In genomic region chr20:45410887-45411286, GRCh38 we compare ENCODE assay signal across 30 cellular contexts. TPM values are rescaled to one million over a fixed set of nuclear protein-coding genes. Genes with fewer than 3 reads are reported as not detected.
DNase-seq lines count a peak whose midpoint lies in the region; ATAC-seq, FAIRE-seq and TF ChIP-seq lines count a peak whose summit lies in the region.
"Had no signal": no experiment of that assay in that cellular context is flagged by ENCODE, and none has a peak within 500 bp of the region (broad histone marks: within the 10 kb centered on the region; RNA-seq: fewer than 3 reads in every experiment).

No MANE protein-coding gene starts in this region.

- H3K27me3 Mint-ChIP-seq in WTC11 (ENCODE audit: low read depth) = no peaks in the 10 kb centered on the region
- H3K27me3 Mint-ChIP-seq: activated naive CD8-positive, alpha-beta T cell treated with anti-CD3 and anti-CD28 coated beads, Interleukin-2, amount 10 ng/mL, durations not matched to agents 7 days and 5 days; T-helper 17 cell had no signal

- H3K4me3 ChIP-seq in heart right ventricle (peak overlapping the region in 2 of 10 donors; percentile 52 to 96), mucosa of descending colon (no peak overlapping the region)
- H3K4me3 ChIP-seq: SK-N-MC, spleen, tibial nerve had no signal

- CTCF ChIA-PET in WTC11 (lab: Charles Lee) = interaction anchor here (0.7 to 2.4 kb wide), 3 partner anchors 26 to 85 kb away, joined by 4 to 13 read pairs (median 6); no protein-coding TSS in a partner anchor

- H3K4me3 Mint-ChIP-seq in WTC11 = no peak overlapping the region
- H3K4me3 Mint-ChIP-seq: activated naive CD8-positive, alpha-beta T cell treated with anti-CD3 and anti-CD28 coated beads, Interleukin-2, amount 10 ng/mL, durations not matched to agents 7 days and 5 days; T-helper 17 cell had no signal

- DNase-seq in heart right ventricle = peak in 1 of 2 donors; percentile 32
- DNase-seq in left ventricle myocardium superior = no peak
- DNase-seq in WTC11 (ENCODE audit: low spot score) = no peak
- DNase-seq in mucosa of descending colon = peak in 1 of 3 donors; percentile 52
- DNase-seq in frontal cortex (ENCODE audit: low spot score in 2 of 2) = no peak
- no peak for DNase-seq in ureter (ENCODE audit: low spot score)
- DNase-seq: activated naive CD8-positive, alpha-beta T cell treated with anti-CD3 and anti-CD28 coated beads, Interleukin-2, amount 10 ng/mL, durations not matched to agents 7 days and 5 days; BE2C; glutamatergic neuron; NCI-H1436; NCI-H510A; spleen; stimulated activated CD4-positive, alpha-beta T cell treated with anti-CD3 and anti-CD28 coated beads, Interleukin-4, amount 100 ng/mL, for 24 hours; stimulated activated naive CD4-positive, alpha-beta T cell treated with Interleukin-2 at 50 U/mL for 16 hours; T-helper 17 cell; WERI-Rb-1 had no signal

- FAIRE-seq in frontal cortex (lab: Jason Lieb, UNC) = no peak
- FAIRE-seq: A204.1, colon, H54 had no signal

- 44 to 58% methylated on average over 8 of the region's 8 CpGs for WGBS in heart right ventricle, 2 donors

- peaks cover 0 to 11% (median 0%) of the 10 kb centered on the region in 7 donors for H3K27me3 ChIP-seq in heart right ventricle
- H3K27me3 ChIP-seq: tibial nerve had no signal

- H3K27ac Mint-ChIP-seq in WTC11 = peak overlapping the region; percentile 87; the same call in 1 of the 2 replicates
- H3K27ac Mint-ChIP-seq: activated naive CD8-positive, alpha-beta T cell treated with anti-CD3 and anti-CD28 coated beads, Interleukin-2, amount 10 ng/mL, durations not matched to agents 7 days and 5 days; activated T-helper 2 cell treated with anti-CD3 and anti-CD28 coated beads, Interferon-gamma antibody, Interleukin-2, Interleukin-4, amounts not matched to agents 10 μg/mL and 5 μg/mL and 100 μg/mL, durations not matched to agents 14 hours and 24 hours and 36 hours; T-helper 17 cell had no signal

- peaks cover 12% of the 10 kb centered on the region for H3K36me3 Mint-ChIP-seq in WTC11

- POLR2A ChIA-PET in WTC11 (lab: Charles Lee) = no interaction called here

- no peaks in the 10 kb centered on the region for H3K9me3 Mint-ChIP-seq in WTC11
- H3K9me3 Mint-ChIP-seq: activated naive CD8-positive, alpha-beta T cell treated with anti-CD3 and anti-CD28 coated beads, Interleukin-2, amount 10 ng/mL, durations not matched to agents 7 days and 5 days; activated T-helper 2 cell treated with anti-CD3 and anti-CD28 coated beads, Interferon-gamma antibody, Interleukin-2, Interleukin-4, amounts not matched to agents 10 μg/mL and 5 μg/mL and 100 μg/mL, durations not matched to agents 14 hours and 24 hours and 36 hours had no signal

- peaks cover 0 to 49% (median 24%) of the 10 kb centered on the region in 9 donors for H3K36me3 ChIP-seq in heart right ventricle
- no peaks in the 10 kb centered on the region for H3K36me3 ChIP-seq in mucosa of descending colon (ENCODE audit: low read depth)

- H3K4me1 Mint-ChIP-seq in WTC11 = peaks cover 16% of the 10 kb centered on the region

- H3K9me3 ChIP-seq in heart right ventricle = no peaks in the 10 kb centered on the region
- H3K9me3 ChIP-seq in mucosa of descending colon = no peaks in the 10 kb centered on the region
- H3K9me3 ChIP-seq: BE2C, spleen, tibial nerve had no signal

- intact Hi-C loops in heart right ventricle (cut with DNase I) (no loop called here), left ventricle myocardium superior (cut with micrococcal nuclease) (no loop called here), mucosa of descending colon (cut with DNase I, micrococcal nuclease) (no loop called here)

- no peak for ATAC-seq in heart right ventricle
- no peak for ATAC-seq in left ventricle myocardium superior
- no peak for ATAC-seq in WTC11
- ATAC-seq in mucosa of descending colon = peak; percentile 41
- ATAC-seq in HG03139 (IDR thresholded peaks at IDR 0.05; ENCODE audit: unreplicated experiment) = no peak
- ATAC-seq: left lobe of liver, T-helper 17 cell had no signal

- H3K4me1 ChIP-seq in heart right ventricle (peaks cover 0 to 55% (median 40%) of the 10 kb centered on the region in 9 donors), mucosa of descending colon (ENCODE audit: low read depth) (peaks cover 51% of the 10 kb centered on the region)
- H3K4me1 ChIP-seq: BE2C had no signal

- TF ChIP-seq CTCF in heart right ventricle (IDR thresholded peaks at IDR 0.05) (no peak), WTC11 (IDR thresholded peaks at IDR 0.05) (no peak), mucosa of descending colon (IDR thresholded peaks at IDR 0.05) (no peak)

- H3K27ac ChIP-seq in heart right ventricle = peak overlapping the region; percentile 54 to 100 (median 94)
- H3K27ac ChIP-seq in temporal lobe (ENCODE audit: low read depth, low read length) = peak overlapping the region; percentile 77
- H3K27ac ChIP-seq: SK-N-MC, spleen, tibial nerve, WERI-Rb-1 had no signal

TF ChIP-seq in WTC11, 78 proteins besides CTCF, POLR2A, EP300 and RAD21:
- TF ChIP-seq OVOL2 (CRISPR knock-in tag; IDR thresholded peaks at IDR 0.05; ENCODE audit: borderline replicate concordance) = no peak
- no peak for TF ChIP-seq CBFB (CRISPR knock-in tag; IDR thresholded peaks at IDR 0.05; ENCODE audit: low read depth)
- TF ChIP-seq ZNF232 (CRISPR knock-in tag; IDR thresholded peaks at IDR 0.05) = no peak

RNA-seq across cellular contexts. Expression of gene DBNDD2, which starts 2.8 kb away (rescaled TPM):
- total RNA-seq in heart right ventricle (100 to 1,000 TPM; 284 to 676 (median 334) TPM), left ventricle myocardium superior (339 TPM), WTC11 (2021) (58.7 to 65.8 TPM (median 61.1 TPM) in 3 replicates), mucosa of descending colon (100 to 1,000 TPM; 108 to 125 (median 124) TPM), temporal lobe (7.4 TPM), frontal cortex (2.9 TPM), ureter (63.0 TPM)
- polyA plus RNA-seq in heart right ventricle = 100 to 1,000 TPM; 353 to 381 TPM

RNA-seq across cellular contexts. Expression of gene PIGT, which starts 5.1 kb away (rescaled TPM):
- total RNA-seq in heart right ventricle = 100 to 1,000 TPM; 130 to 221 (median 144) TPM
- 100 to 1,000 TPM in 1 of 2 donors, 10 to 100 TPM in 1; 72.9 to 155 TPM for polyA plus RNA-seq in heart right ventricle
- total RNA-seq in left ventricle myocardium superior = 115 TPM
- 63.7 to 67.7 TPM (median 67.7 TPM) in 3 replicates for total RNA-seq in WTC11 (2021)
- total RNA-seq in mucosa of descending colon = 100 to 1,000 TPM in 2 of 3 donors, 10 to 100 TPM in 1; 92.1 to 137 (median 124) TPM
- total RNA-seq in temporal lobe = 8.6 TPM
- 10.2 TPM for total RNA-seq in frontal cortex
- total RNA-seq in ureter = 94.3 TPM

RNA-seq across cellular contexts. Expression of gene TP53TG5, which starts 32.8 kb away (rescaled TPM):
- total RNA-seq in heart right ventricle (1 to 10 TPM in 8 of 10 donors, under 1 TPM in 2; 0.59 to 2.4 (median 1.3) TPM), left ventricle myocardium superior (2.1 TPM), WTC11 (2021) (0.37 to 0.85 TPM in 2 of 3 replicates, not detected in the other), mucosa of descending colon (1 to 10 TPM; 1.4 to 2.1 (median 1.6) TPM), temporal lobe (not detected), frontal cortex (not detected), ureter (1.2 TPM)
- polyA plus RNA-seq in heart right ventricle = 1 to 10 TPM in 1 of 2 donors, under 1 TPM in 1; 0.43 to 1.1 TPM
- total RNA-seq: activated naive CD8-positive, alpha-beta T cell treated with anti-CD3 and anti-CD28 coated beads, Interleukin-2, amount 10 ng/mL, durations not matched to agents 7 days and 5 days; activated T-helper 2 cell treated with anti-CD3 and anti-CD28 coated beads, Interferon-gamma antibody, Interleukin-2, Interleukin-4, amounts not matched to agents 10 μg/mL and 5 μg/mL and 100 μg/mL, durations not matched to agents 14 hours and 24 hours and 36 hours; fibroblast of lung; left lobe of liver; MCF 10A; pulmonary artery endothelial cell; RPMI7951; T-helper 17 cell; tibial nerve had no signal
- polyA plus RNA-seq: neural cell had no signal

RNA-seq across cellular contexts. Expression of gene SYS1, which starts 47.9 kb away (rescaled TPM):
- total RNA-seq in heart right ventricle (10 to 100 TPM; 13.9 to 27.9 (median 18.2) TPM), left ventricle myocardium superior (22.6 TPM), WTC11 (2021) (15.4 to 20.1 TPM (median 16.4 TPM) in 3 replicates), mucosa of descending colon (10 to 100 TPM; 37.2 to 41.7 (median 39.9) TPM), temporal lobe (18.7 TPM), frontal cortex (25.7 TPM), ureter (28.8 TPM)
- polyA plus RNA-seq in heart right ventricle = 10 to 100 TPM; 11.7 to 34.5 TPM

RNA-seq across cellular contexts. Expression of gene WFDC2, which starts 58.7 kb away (rescaled TPM):
- 1 to 10 TPM in 1 of 10 donors, under 1 TPM in 3, not detected in 6; 0.44 to 1.6 (median 0.53) TPM for total RNA-seq in heart right ventricle
- polyA plus RNA-seq in heart right ventricle = under 1 TPM; 0.55 to 0.66 TPM
- 1.4 TPM for total RNA-seq in left ventricle myocardium superior
- total RNA-seq in WTC11 (2021) = 76.4 to 114 TPM (median 99.4 TPM) in 3 replicates
- 100 to 1,000 TPM in 1 of 3 donors, 10 to 100 TPM in 2; 65.7 to 183 (median 78.0) TPM for total RNA-seq in mucosa of descending colon
- total RNA-seq in temporal lobe = 3.7 TPM
- total RNA-seq in frontal cortex = 3.3 TPM
- 244 TPM for total RNA-seq in ureter
- total RNA-seq: activated naive CD8-positive, alpha-beta T cell treated with anti-CD3 and anti-CD28 coated beads, Interleukin-2, amount 10 ng/mL, durations not matched to agents 7 days and 5 days; activated T-helper 2 cell treated with anti-CD3 and anti-CD28 coated beads, Interferon-gamma antibody, Interleukin-2, Interleukin-4, amounts not matched to agents 10 μg/mL and 5 μg/mL and 100 μg/mL, durations not matched to agents 14 hours and 24 hours and 36 hours; fibroblast of lung; MCF 10A; pulmonary artery endothelial cell; RPMI7951 had no signal
- polyA plus RNA-seq: fibroblast of lung, neural cell had no signal
